ENCODE assay signal across 9 cellular contexts in genomic region chrX:52988985-52989917, GRCh38. TPM values are rescaled to one million over a fixed set of nuclear protein-coding genes. Genes with fewer than 3 reads are reported as not detected.
DNase-seq lines count a peak whose midpoint lies in the region; ATAC-seq lines count a peak whose summit lies in the region.
"Had no signal": no experiment of that assay in that cellular context is flagged by ENCODE, and none has a peak within 500 bp of the region (broad histone marks: within the 10 kb centered on the region; RNA-seq: fewer than 3 reads in every experiment).

No MANE protein-coding gene starts in this region.

- peak; percentile 39 for DNase-seq in activated CD4-positive, alpha-beta T cell treated with anti-CD3 and anti-CD28 coated beads for 48 hours
- no peak for DNase-seq in activated CD4-positive, alpha-beta T cell treated with anti-CD3 and anti-CD28 coated beads for 1 hour
- no peak for DNase-seq in NT2/D1 (ENCODE audit: low read depth, low spot score)
- no peak for DNase-seq in NCI-H510A (lab: John Stamatoyannopoulos, UW)
- DNase-seq in EL, result no peak
- DNase-seq: activated gamma-delta T cell had no signal

- peak overlapping the region; percentile 61 for H3K9ac ChIP-seq in NT2/D1 (ENCODE audit: insufficient read length, low read depth)

- peaks cover 2% of the 10 kb centered on the region for H3K4me1 ChIP-seq in NT2/D1 (ENCODE audit: insufficient read depth, insufficient read length)

- ATAC-seq in esophagus mucosa (peak; percentile 93), GM18861 (IDR thresholded peaks at IDR 0.05; ENCODE audit: unreplicated experiment) (no peak)

- peak overlapping the region in 13 of 21 experiments; percentile 9 to 74 (median 40) for H3K27ac ChIP-seq in skin epidermis

- peaks cover 6% of the 10 kb centered on the region for H3K36me3 ChIP-seq in NT2/D1 (ENCODE audit: insufficient read depth, insufficient read length, low read length)

- no peaks in the 10 kb centered on the region for H3K9me3 ChIP-seq in NT2/D1 (ENCODE audit: insufficient read depth, low read length)

- no peaks in the 10 kb centered on the region for H3K27me3 ChIP-seq in NT2/D1 (ENCODE audit: insufficient read depth, insufficient read length)

- H3K4me3 ChIP-seq in NT2/D1 (ENCODE audit: insufficient read length, low read depth) (no peak overlapping the region), skin epidermis (no peak overlapping the region)

RNA-seq across cellular contexts. Expression of gene FAM156A, which starts 30.9 kb away (rescaled TPM):
- total RNA-seq in esophagus mucosa, result 6.8 TPM

RNA-seq across cellular contexts. Expression of gene GPR173, which starts 59.3 kb away (rescaled TPM):
- total RNA-seq in esophagus mucosa, result 0.08 TPM
